In the genomic region with DNA sequence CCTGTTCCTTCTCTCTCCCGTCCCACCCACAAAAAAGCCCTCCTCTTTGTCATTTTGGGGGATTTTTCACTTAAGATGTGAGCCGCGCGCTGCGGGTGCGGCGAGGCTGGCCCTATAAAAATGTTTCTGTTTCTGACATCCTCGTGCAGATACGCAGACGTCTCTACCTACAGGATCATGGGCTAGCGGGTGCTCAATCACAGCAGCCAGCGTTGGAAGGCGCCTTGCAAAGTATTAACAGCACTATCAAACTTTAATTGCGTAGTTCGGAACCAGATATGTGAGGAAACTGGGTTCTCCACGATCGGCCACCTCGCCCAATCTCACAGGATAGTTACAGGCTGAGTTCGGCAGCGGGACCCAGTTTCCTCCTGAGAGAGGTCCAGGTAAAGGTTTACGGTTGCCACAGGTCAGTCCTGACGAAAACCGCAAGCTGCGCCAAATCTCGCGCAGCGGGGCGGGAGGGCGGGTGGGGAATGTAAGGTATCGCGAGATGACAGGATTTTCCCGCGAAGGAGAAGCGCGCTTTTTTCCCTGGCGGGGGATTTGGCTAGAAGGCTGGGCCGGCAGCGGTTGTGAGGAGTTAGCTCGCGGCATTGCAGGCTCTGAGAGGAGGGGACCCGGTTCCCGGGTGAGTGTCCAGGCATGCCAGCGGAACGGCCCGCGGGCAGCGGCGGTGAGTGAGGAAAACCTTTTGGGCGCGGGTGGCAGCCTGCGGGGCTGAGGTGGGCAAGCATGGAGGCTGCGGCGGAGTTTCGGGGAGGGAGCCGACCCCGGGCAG, we compare ENCODE assay signal across 8 cellular contexts. TPM values are rescaled to one million over a fixed set of nuclear protein-coding genes. Genes with fewer than 3 reads are reported as not detected.
A peak's percentile ranks its signal among the peaks of the same experiment; 100 is the strongest.
DNase-seq lines count a peak whose midpoint lies in the region; ATAC-seq and TF ChIP-seq lines count a peak whose summit lies in the region.

HELLS (plus strand) TSS at position 512 of the 781 bp plus-strand sequence; CDS start at position 646, 134 bp downstream.

- H3K4me3 Mint-ChIP-seq in activated B cell treated with CpG ODN at 0.5 μM for 24 hours: peak within 1 kb of the TSS; percentile 99

- H3K9me3 Mint-ChIP-seq in activated B cell treated with CpG ODN at 0.5 μM for 24 hours: no peaks in the 10 kb centered on the region

- ATAC-seq in HG03159 (IDR thresholded peaks at IDR 0.05; ENCODE audit: unreplicated experiment): peak; percentile 72
- ATAC-seq in activated B cell treated with CpG ODN at 0.5 μM for 24 hours (ENCODE audit: low read depth): peak; percentile 81

- H3K36me3 Mint-ChIP-seq in activated B cell treated with CpG ODN at 0.5 μM for 24 hours (ENCODE audit: low read depth): peaks cover 12% of the 10 kb centered on the region

- TF ChIP-seq POLR2A in GM18951 (IDR thresholded peaks at IDR 0.05; ENCODE audit: extremely low read depth, insufficient read depth, insufficient read length): peak; percentile 63

- DNase-seq in AG09319 (ENCODE audit: extremely low read depth, low read depth) (peak; percentile 45), NCI-H2196 treated with DMSO at 0.1 percent for 48 hours (lab: John Stamatoyannopoulos, UW; ENCODE audit: unreplicated experiment) (peak; percentile 33), activated B cell treated with CpG ODN at 0.5 μM for 24 hours (peak; percentile 60), islet precursor cell (peak; percentile 95)
- peak; percentile 67 for DNase-seq in central memory CD4-positive, alpha-beta T cell
- peak; percentile 70 to 73 (median 71) for DNase-seq in stimulated activated CD4-positive, alpha-beta T cell treated with anti-CD3 and anti-CD28 coated beads, Interleukin-12 subunit alpha, Interleukin-12 subunit beta, amount 100 ng/mL, for 48 hours (ENCODE audit: low read depth in 2 of 3, low spot score in 1 of 3)

- H3K4me1 Mint-ChIP-seq in activated B cell treated with CpG ODN at 0.5 μM for 24 hours: peaks cover 23% of the 10 kb centered on the region

- no peak for TF ChIP-seq CTCF in AG09319 (IDR thresholded peaks at IDR 0.05; ENCODE audit: low read depth, low read length)
- no peak for TF ChIP-seq CTCF in activated B cell treated with CpG ODN at 0.5 μM for 24 hours (IDR thresholded peaks at IDR 0.05)

- intact Hi-C loops in activated B cell treated with CpG ODN at 0.5 μM for 24 hours (cut with micrococcal nuclease): loop anchor here (1.0 to 10.0 kb wide), 4 partner anchors 142 to 1051 kb away; partner anchors contain the start of genes CEP55, FRA10AC1 and NOC3L

- POLR2A ChIA-PET in activated B cell treated with CpG ODN at 0.5 μM for 24 hours (lab: Charles Lee): interaction anchor here (1.0 kb wide), 2 partner anchors 183 to 844 kb away, joined by 3 to 4 read pairs; partner anchors contain the start of gene NOC3L

- peak within 1 kb of the TSS; percentile 87 for H3K27ac Mint-ChIP-seq in activated B cell treated with CpG ODN at 0.5 μM for 24 hours

- in situ Hi-C loops in GM18951 (cut with MboI; ENCODE audit: low sequenced_read_pairs, unreplicated experiment): no loop called here

- H3K27me3 Mint-ChIP-seq in activated B cell treated with CpG ODN at 0.5 μM for 24 hours: peaks cover 2% of the 10 kb centered on the region

- CTCF ChIA-PET in activated B cell treated with CpG ODN at 0.5 μM for 24 hours (lab: Charles Lee): no interaction called here

RNA-seq across cellular contexts. Expression of gene HELLS, which starts in this region (rescaled TPM):
- total RNA-seq in activated B cell treated with CpG ODN at 0.5 μM for 24 hours: 23.8 and 27.3 TPM in 2 replicates

Comparison
In these comparisons a context has a peak if more than half of its experiments do, and no peak if none do; other contexts are left out.
1. Peak in every context shown above with its lines: DNase-seq and ATAC-seq.
2. DNase-seq: peak in every context shown above with its lines; median percentile 95 in islet precursor cell; 71 in stimulated activated CD4-positive, alpha-beta T cell treated with anti-CD3 and anti-CD28 coated beads, Interleukin-12 subunit alpha, Interleukin-12 subunit beta, amount 100 ng/mL, for 48 hours; 67 in central memory CD4-positive, alpha-beta T cell; 60 in activated B cell treated with CpG ODN at 0.5 μM for 24 hours; 45 in AG09319; 33 in NCI-H2196 treated with DMSO at 0.1 percent for 48 hours.